ENCODE assay signal across 21 cellular contexts in the genomic region with DNA sequence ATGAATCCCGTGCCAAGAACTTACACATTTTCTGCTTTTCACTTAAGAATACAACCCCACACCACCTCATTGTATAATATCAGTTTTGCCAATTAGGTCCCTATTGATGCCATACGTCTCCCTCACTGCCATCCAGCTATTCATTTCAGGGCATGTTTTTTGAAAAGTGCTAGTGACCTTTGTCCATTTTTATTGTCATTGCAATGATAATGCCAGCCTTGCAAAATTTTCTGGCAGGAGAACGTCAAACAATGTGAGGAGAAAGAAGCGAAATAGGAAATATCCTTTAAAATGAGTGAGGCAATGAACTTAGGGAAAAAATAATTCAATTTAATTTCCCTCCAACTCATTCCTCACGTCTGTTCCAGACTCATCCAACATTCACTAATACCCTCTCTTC.
"Had no signal": no experiment of that assay in that cellular context is flagged by ENCODE, and none has a peak within 500 bp of the region (broad histone marks: within the 10 kb centered on the region; RNA-seq: fewer than 3 reads in every experiment).

No MANE protein-coding gene starts in this region.

- H3K4me1 Mint-ChIP-seq: immature natural killer cell had no signal

- H3K4me3 Mint-ChIP-seq: endodermal cell; immature natural killer cell; naive thymus-derived CD4-positive, alpha-beta T cell; neural crest cell; stimulated activated effector memory CD8-positive, alpha-beta T cell treated with anti-CD3 and anti-CD28 coated beads, Interleukin-12 subunit alpha, Interleukin-12 subunit beta, amount 100 ng/mL, for 72 hours had no signal

- H3K27me3 ChIP-seq: colonic mucosa, right atrium auricular region, tibial artery, upper lobe of right lung, vagina had no signal

- H3K27ac Mint-ChIP-seq: endodermal cell; immature natural killer cell; stimulated activated effector memory CD8-positive, alpha-beta T cell treated with anti-CD3 and anti-CD28 coated beads, Interleukin-12 subunit alpha, Interleukin-12 subunit beta, amount 100 ng/mL, for 72 hours had no signal

- H3K27ac ChIP-seq: colonic mucosa, foreskin keratinocyte, right atrium auricular region, tibial artery, upper lobe of right lung, vagina had no signal

- ATAC-seq: foreskin keratinocyte; left cardiac atrium; naive thymus-derived CD4-positive, alpha-beta T cell; stimulated activated effector memory CD8-positive, alpha-beta T cell treated with anti-CD3 and anti-CD28 coated beads, Interleukin-12 subunit alpha, Interleukin-12 subunit beta, amount 100 ng/mL, for 72 hours; stimulated activated naive CD8-positive, alpha-beta T cell treated with anti-CD3 and anti-CD28 coated beads, Interleukin-15, Interleukin-2, amounts not matched to agents 100 U/mL and 50 U/mL, for 24 hours; upper lobe of right lung had no signal

- H3K36me3 ChIP-seq: colonic mucosa, right atrium auricular region, tibial artery, upper lobe of right lung, vagina had no signal

- H3K4me3 ChIP-seq: colonic mucosa, right atrium auricular region, tibial artery, upper lobe of right lung, vagina had no signal

- H3K4me1 ChIP-seq: colonic mucosa, foreskin keratinocyte, right atrium auricular region, tibial artery, upper lobe of right lung had no signal

- H3K9me3 Mint-ChIP-seq: endodermal cell; immature natural killer cell; naive thymus-derived CD4-positive, alpha-beta T cell; neural crest cell; stimulated activated effector memory CD8-positive, alpha-beta T cell treated with anti-CD3 and anti-CD28 coated beads, Interleukin-12 subunit alpha, Interleukin-12 subunit beta, amount 100 ng/mL, for 72 hours had no signal

- H3K27me3 Mint-ChIP-seq: naive thymus-derived CD4-positive, alpha-beta T cell had no signal

- DNase-seq: colonic mucosa; dermis blood vessel endothelial cell; effector CD4-positive, alpha-beta T cell; endodermal cell; erythroblast; foreskin keratinocyte; immature natural killer cell; kidney; left cardiac atrium; mammary epithelial cell; naive thymus-derived CD4-positive, alpha-beta T cell; stimulated activated CD4-positive, alpha-beta T cell treated with anti-CD3 and anti-CD28 coated beads, Interleukin-4, amount 100 ng/mL, for 1 hour; stimulated activated CD8-positive, alpha-beta memory T cell treated with anti-CD3 and anti-CD28 coated beads, Interleukin-4, amount 100 ng/mL, for 48 hours; stimulated activated naive CD8-positive, alpha-beta T cell treated with anti-CD3 and anti-CD28 coated beads, Interleukin-15, Interleukin-2, amounts not matched to agents 100 U/mL and 50 U/mL, for 24 hours; tibial artery; upper lobe of right lung had no signal

- H3K9me3 ChIP-seq: colonic mucosa, right atrium auricular region, tibial artery, upper lobe of right lung, vagina had no signal

- FAIRE-seq: endothelial cell of umbilical vein, kidney had no signal
